In the genomic region with DNA sequence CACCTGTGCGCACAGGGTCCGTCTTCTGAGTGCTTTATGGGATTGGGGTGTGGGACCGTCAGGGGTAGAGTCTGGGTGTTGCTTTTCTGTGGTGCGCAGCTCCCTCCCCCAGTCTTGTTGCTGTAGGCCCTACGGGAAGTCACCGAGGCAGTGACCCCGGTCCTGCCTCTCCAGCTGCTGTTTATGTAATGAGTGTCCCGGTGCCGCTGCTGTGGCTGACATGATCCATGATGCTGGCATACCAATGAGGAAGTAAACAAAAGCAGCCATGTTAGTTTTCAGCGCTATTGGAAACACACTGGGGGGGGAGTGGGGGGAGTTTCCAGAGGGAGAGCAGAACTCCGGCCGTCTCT, we compare ENCODE assay signal across 1 cellular context.
A peak's percentile ranks its signal among the peaks of the same experiment; 100 is the strongest.
TF ChIP-seq lines count a peak whose summit lies in the region.

No MANE protein-coding gene starts in this region.

TF ChIP-seq in H1, 55 proteins besides CTCF, POLR2A, EP300 and RAD21:
- TF ChIP-seq JUND (IDR thresholded peaks at IDR 0.05; ENCODE audit: low read length), result no peak
- TF ChIP-seq CTBP2 (IDR thresholded peaks at IDR 0.05; ENCODE audit: borderline replicate concordance, insufficient read depth, insufficient read length, low read length), result no peak
- no peak for TF ChIP-seq SIX5 (IDR thresholded peaks at IDR 0.05; ENCODE audit: low read depth, low read length)
- no peak for TF ChIP-seq CBX8 (IDR thresholded peaks at IDR 0.05; ENCODE audit: borderline replicate concordance, low read depth, low read length)
- TF ChIP-seq ZNF274 (IDR thresholded peaks at IDR 0.05; ENCODE audit: borderline replicate concordance, extremely low read depth, low read length), result no peak
- peak; percentile 70 for TF ChIP-seq YY1 (IDR thresholded peaks at IDR 0.05; ENCODE audit: low read depth, low read length)
- TF ChIP-seq CHD1 (IDR thresholded peaks at IDR 0.05; ENCODE audit: low read depth, low read length), result no peak
- 0 out of 2 replicates have a peak, but pooled peaks have one; percentile 17 for TF ChIP-seq RBBP5 (IDR thresholded peaks at IDR 0.05; ENCODE audit: borderline replicate concordance, low read depth, low read length)
- no peak for TF ChIP-seq GABPA (IDR thresholded peaks at IDR 0.05; ENCODE audit: borderline replicate concordance, insufficient read depth, low read length)
- peak; percentile 91 for TF ChIP-seq SAP30 (IDR thresholded peaks at IDR 0.05; ENCODE audit: insufficient read depth, insufficient replicate concordance, low read length)
- TF ChIP-seq, protein P1, sequence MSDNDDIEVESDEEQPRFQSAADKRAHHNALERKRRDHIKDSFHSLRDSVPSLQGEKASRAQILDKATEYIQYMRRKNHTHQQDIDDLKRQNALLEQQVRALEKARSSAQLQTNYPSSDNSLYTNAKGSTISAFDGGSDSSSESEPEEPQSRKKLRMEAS (IDR thresholded peaks at IDR 0.05), result no peak
- TF ChIP-seq, protein P2, sequence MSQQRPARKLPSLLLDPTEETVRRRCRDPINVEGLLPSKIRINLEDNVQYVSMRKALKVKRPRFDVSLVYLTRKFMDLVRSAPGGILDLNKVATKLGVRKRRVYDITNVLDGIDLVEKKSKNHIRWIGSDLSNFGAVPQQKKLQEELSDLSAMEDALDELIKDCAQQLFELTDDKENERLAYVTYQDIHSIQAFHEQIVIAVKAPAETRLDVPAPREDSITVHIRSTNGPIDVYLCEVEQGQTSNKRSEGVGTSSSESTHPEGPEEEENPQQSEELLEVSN (IDR thresholded peaks at IDR 0.05), result no peak
